Comparison of ENCODE assay signal across 20 cellular contexts in genomic region chr15:91882858-91883586, GRCh38. TPM values are rescaled to one million over a fixed set of nuclear protein-coding genes. Genes with fewer than 3 reads are reported as not detected.
DNase-seq lines count a peak whose midpoint lies in the region; ATAC-seq and TF ChIP-seq lines count a peak whose summit lies in the region.
"Had no signal": no experiment of that assay in that cellular context is flagged by ENCODE, and none has a peak within 500 bp of the region (broad histone marks: within the 10 kb centered on the region; RNA-seq: fewer than 3 reads in every experiment).

No MANE protein-coding gene starts in this region.

- TF ChIP-seq CTCF in neutrophil (IDR thresholded peaks at IDR 0.05): no peak

- H3K36me3 Mint-ChIP-seq in T-helper 17 cell (ENCODE audit: low read depth): peaks cover 4% of the 10 kb centered on the region
- H3K36me3 Mint-ChIP-seq: mesothelial cell of epicardium, neural progenitor cell had no signal

- no peak overlapping the region for H3K4me3 Mint-ChIP-seq in T-helper 17 cell
- H3K4me3 Mint-ChIP-seq: activated naive CD8-positive, alpha-beta T cell treated with anti-CD3 and anti-CD28 coated beads, Interleukin-2, amount 50 U/mL, for 24 hours; H9; mesothelial cell of epicardium; neural progenitor cell had no signal

- no peaks in the 10 kb centered on the region for H3K27me3 Mint-ChIP-seq in T-helper 17 cell
- H3K27me3 Mint-ChIP-seq: activated naive CD8-positive, alpha-beta T cell treated with anti-CD3 and anti-CD28 coated beads, Interleukin-2, amount 50 U/mL, for 24 hours had no signal

- H3K9me3 ChIP-seq in T-helper 17 cell (ENCODE audit: control insufficient read depth, low read length, poor library complexity, severe bottlenecking) (no peaks in the 10 kb centered on the region), neutrophil (no peaks in the 10 kb centered on the region)
- H3K9me3 ChIP-seq: suprapubic skin had no signal

- no peak overlapping the region for H3K4me3 ChIP-seq in neutrophil (ENCODE audit: low read depth in 1 of 2, low read length in 1 of 2)
- H3K4me3 ChIP-seq: neural progenitor cell, suprapubic skin had no signal

- peaks cover 8% of the 10 kb centered on the region for H3K36me3 ChIP-seq in neutrophil
- H3K36me3 ChIP-seq: neural progenitor cell, suprapubic skin, WERI-Rb-1 had no signal

- peak overlapping the region; percentile 40 for H3K27ac ChIP-seq in neutrophil
- H3K27ac ChIP-seq: neural progenitor cell, suprapubic skin, WERI-Rb-1 had no signal

- H3K4me1 Mint-ChIP-seq in T-helper 17 cell: peaks cover 53% of the 10 kb centered on the region
- H3K4me1 Mint-ChIP-seq: mesothelial cell of epicardium had no signal

- DNase-seq in H4 (ENCODE audit: low spot score) (peak; percentile 54), T-helper 17 cell (no peak), fibroblast of peridontal ligament (ENCODE audit: extremely low read depth) (peak; percentile 20), NCI-H526 (lab: John Stamatoyannopoulos, UW) (no peak), NCI-H345 treated with DMSO at 0.1 percent for 48 hours (lab: John Stamatoyannopoulos, UW; ENCODE audit: unreplicated experiment) (no peak)
- DNase-seq: activated naive CD8-positive, alpha-beta T cell treated with anti-CD3 and anti-CD28 coated beads, Interleukin-2, amount 50 U/mL, for 24 hours; AML-193; Calu3; central memory CD4-positive, alpha-beta T cell; GF-D8; H9; NCI-H187; WERI-Rb-1 had no signal

- no peak for ATAC-seq in T-helper 17 cell
- no peak for ATAC-seq in HG03097 (IDR thresholded peaks at IDR 0.05; ENCODE audit: low FRiP score, unreplicated experiment)
- no peak for ATAC-seq in GM18517 (IDR thresholded peaks at IDR 0.05; ENCODE audit: unreplicated experiment)
- ATAC-seq: activated naive CD8-positive, alpha-beta T cell treated with anti-CD3 and anti-CD28 coated beads, Interleukin-2, amount 50 U/mL, for 24 hours; sciatic nerve had no signal

- peaks cover 0 to 12% of the 10 kb centered on the region in 2 experiments for H3K4me1 ChIP-seq in neutrophil (ENCODE audit: control insufficient read depth in 1 of 2, insufficient read depth in 1 of 2, low read depth in 1 of 2, low read length in 1 of 2)

- no peaks in the 10 kb centered on the region for H3K27me3 ChIP-seq in neutrophil
- H3K27me3 ChIP-seq: neural progenitor cell, suprapubic skin had no signal

- peak overlapping the region; percentile 41 for H3K27ac Mint-ChIP-seq in T-helper 17 cell
- H3K27ac Mint-ChIP-seq: activated naive CD8-positive, alpha-beta T cell treated with anti-CD3 and anti-CD28 coated beads, Interleukin-2, amount 50 U/mL, for 24 hours; mesothelial cell of epicardium; neural progenitor cell had no signal

RNA-seq across cellular contexts. Expression of gene SLCO3A1, which starts 29.5 kb away (rescaled TPM):
- total RNA-seq in H4 (2014; rRNA removed; shearing (Covaris generic)): 7.2 and 9.3 TPM in 2 replicates
- total RNA-seq in T-helper 17 cell: 10 to 100 TPM; 55.9 to 65.1 TPM

Comparison
In these comparisons a context has a peak if more than half of its experiments do, and no peak if none do; other contexts are left out.
1. DNase-seq: peak in H4 (single experiment) and fibroblast of peridontal ligament (single experiment); none in T-helper 17 cell (0 of 3), NCI-H526 (0 of 2) and NCI-H345 treated with DMSO at 0.1 percent for 48 hours (single experiment).